In genomic region chr6:150867117-150867516, GRCh38 we compare ENCODE assay signal across 8 cellular contexts. TPM values are rescaled to one million over a fixed set of nuclear protein-coding genes. Genes with fewer than 3 reads are reported as not detected.
A peak's percentile ranks its signal among the peaks of the same experiment; 100 is the strongest.
DNase-seq lines count a peak whose midpoint lies in the region; ATAC-seq lines count a peak whose summit lies in the region.

No MANE protein-coding gene starts in this region.

- peaks cover 5% of the 10 kb centered on the region for H3K4me1 Mint-ChIP-seq in activated T-helper 17 cell treated with anti-CD3 and anti-CD28 coated beads, Interleukin-2, amount 50 U/mL, for 72 hours

- no peaks in the 10 kb centered on the region for H3K9me3 Mint-ChIP-seq in activated T-helper 17 cell treated with anti-CD3 and anti-CD28 coated beads, Interleukin-2, amount 50 U/mL, for 72 hours

- DNase-seq in NCI-H510A treated with DMSO at 0.1 percent for 48 hours (lab: John Stamatoyannopoulos, UW) = peak; percentile 29
- no peak for DNase-seq in NCI-H510A (lab: John Stamatoyannopoulos, UW)
- DNase-seq in posterior cingulate gyrus = no peak
- no peak for DNase-seq in OCI-M1 (lab: John Stamatoyannopoulos, UW)

- H3K4me1 ChIP-seq in iPS-18a (ENCODE audit: control insufficient read depth, low read depth, low read length) = peaks cover 4% of the 10 kb centered on the region
- H3K4me1 ChIP-seq in subcutaneous abdominal adipose tissue (ENCODE audit: control insufficient read depth in 5 of 5, insufficient read depth in 5 of 5, low read length in 5 of 5) = peaks cover 0 to 22% (median 13%) of the 10 kb centered on the region in 5 donors

- H3K9me3 ChIP-seq in iPS-18a (ENCODE audit: control insufficient read depth, low read depth, low read length) = no peaks in the 10 kb centered on the region
- H3K9me3 ChIP-seq in subcutaneous abdominal adipose tissue (ENCODE audit: control insufficient read depth in 5 of 5, low read length in 5 of 5) = no peaks in the 10 kb centered on the region

- H3K36me3 ChIP-seq in iPS-18a (ENCODE audit: control insufficient read depth, low read depth, low read length) (no peaks in the 10 kb centered on the region), subcutaneous abdominal adipose tissue (ENCODE audit: control insufficient read depth in 5 of 5, insufficient read depth in 5 of 5, low read length in 5 of 5) (no peaks in the 10 kb centered on the region)

- peak overlapping the region; percentile 70 for H3K27ac Mint-ChIP-seq in activated T-helper 17 cell treated with anti-CD3 and anti-CD28 coated beads, Interleukin-2, amount 50 U/mL, for 72 hours

- peak overlapping the region; percentile 82 for H3K4me3 Mint-ChIP-seq in activated T-helper 17 cell treated with anti-CD3 and anti-CD28 coated beads, Interleukin-2, amount 50 U/mL, for 72 hours

- H3K27me3 ChIP-seq in iPS-18a (ENCODE audit: control insufficient read depth, insufficient read depth, low read length) (no peaks in the 10 kb centered on the region), subcutaneous abdominal adipose tissue (ENCODE audit: control insufficient read depth in 5 of 5, insufficient read depth in 4 of 5, low read length in 5 of 5) (peaks cover 0 to 2% (median 0%) of the 10 kb centered on the region in 5 donors)

- H3K4me3 ChIP-seq in iPS-18a (ENCODE audit: low read length) = peak overlapping the region; percentile 87
- H3K4me3 ChIP-seq in subcutaneous abdominal adipose tissue (ENCODE audit: low read depth in 1 of 5, low read length in 5 of 5) = peak overlapping the region; percentile 64 to 82 (median 70)

- H3K27me3 Mint-ChIP-seq in activated T-helper 17 cell treated with anti-CD3 and anti-CD28 coated beads, Interleukin-2, amount 50 U/mL, for 72 hours = peaks cover 11% of the 10 kb centered on the region

- H3K9ac ChIP-seq in iPS-18a (ENCODE audit: low read length) (peak overlapping the region; percentile 91), subcutaneous abdominal adipose tissue (ENCODE audit: low read length in 5 of 5) (peak overlapping the region in 4 of 5 donors; percentile 18 to 68 (median 59))

- no peak for ATAC-seq in activated T-helper 17 cell treated with anti-CD3 and anti-CD28 coated beads, Interleukin-2, amount 50 U/mL, for 72 hours (replicated peaks)
- no peak for ATAC-seq in GM21723 (IDR thresholded peaks at IDR 0.05; ENCODE audit: unreplicated experiment)

- H3K27ac ChIP-seq in iPS-18a (ENCODE audit: low read length) (peak overlapping the region; percentile 72), subcutaneous abdominal adipose tissue (ENCODE audit: low read depth, low read length) (peak overlapping the region; percentile 65)

- peaks cover 18% of the 10 kb centered on the region for H3K36me3 Mint-ChIP-seq in activated T-helper 17 cell treated with anti-CD3 and anti-CD28 coated beads, Interleukin-2, amount 50 U/mL, for 72 hours (ENCODE audit: low read depth)

- intact Hi-C loops in posterior cingulate gyrus (cut with DNase I) = no loop called here

RNA-seq across cellular contexts. Expression of gene MTHFD1L, which starts 1.6 kb away (rescaled TPM):
- total RNA-seq in activated T-helper 17 cell treated with anti-CD3 and anti-CD28 coated beads, Interleukin-2, amount 50 U/mL, for 72 hours = 100 to 1,000 TPM in 1 of 2 donors, 10 to 100 TPM in 1; 58.0 to 107 TPM
